Comparison of ENCODE assay signal across 29 cellular contexts in genomic region chr19:47459477-47459876, GRCh38. TPM values are rescaled to one million over a fixed set of nuclear protein-coding genes. Genes with fewer than 3 reads are reported as not detected.
"Had no signal": no experiment of that assay in that cellular context is flagged by ENCODE, and none has a peak within 500 bp of the region (broad histone marks: within the 10 kb centered on the region; RNA-seq: fewer than 3 reads in every experiment).

No MANE protein-coding gene starts in this region.

- H3K4me3 ChIP-seq: lower lobe of right lung, ovary, psoas muscle, skin epidermis, spleen, thoracic aorta, tibial nerve, upper lobe of left lung, uterus had no signal

- H3K27me3 ChIP-seq: uterus had no signal

- H3K4me1 ChIP-seq: lower lobe of right lung, psoas muscle, uterus had no signal

- DNase-seq: dorsolateral prefrontal cortex; effector CD4-positive, alpha-beta T cell; hypothalamus; immature natural killer cell; islet precursor cell; kidney glomerular epithelial cell; left colon; left ventricle myocardium superior; lower lobe of right lung; naive thymus-derived CD8-positive, alpha-beta T cell; nephron progenitor cell; occipital lobe; ovary; right cardiac atrium; spleen; stimulated activated CD4-positive, alpha-beta T cell treated with anti-CD3 and anti-CD28 coated beads, Interleukin-4, amount 100 ng/mL, for 4 hours; stimulated activated naive CD8-positive, alpha-beta T cell treated with anti-CD3 and anti-CD28 coated beads, Interleukin-15, Interleukin-2, amounts not matched to agents 100 U/mL and 50 U/mL, for 24 hours; substantia nigra; upper lobe of left lung; uterus had no signal

- H3K27ac ChIP-seq: lower lobe of right lung, ovary, psoas muscle, skin epidermis, spleen, thoracic aorta, tibial nerve, upper lobe of left lung, uterus had no signal

- H3K9me3 ChIP-seq: lower lobe of right lung, thoracic aorta had no signal

- FAIRE-seq: frontal cortex had no signal

- H3K36me3 ChIP-seq: lower lobe of right lung, ovary, spleen, thoracic aorta, tibial nerve, upper lobe of left lung, uterus had no signal

- ATAC-seq: left colon; left ventricle myocardium superior; lower lobe of right lung; naive thymus-derived CD8-positive, alpha-beta T cell; psoas muscle; right cardiac atrium; stimulated activated memory B cell treated with anti-CD40 and anti-IgM and Interleukin-4, amounts not matched to agents 10 μg/mL and 1 μg/mL and 100 μg/mL, for 72 hours; stimulated activated naive CD8-positive, alpha-beta T cell treated with anti-CD3 and anti-CD28 coated beads, Interleukin-15, Interleukin-2, amounts not matched to agents 100 U/mL and 50 U/mL, for 24 hours had no signal

RNA-seq across cellular contexts. Expression of gene SLC8A2, which starts 12.2 kb away (rescaled TPM):
- total RNA-seq: fibroblast of villous mesenchyme, left ventricle myocardium superior, mesenteric fat pad, myocyte, spleen, tibial nerve had no signal
- polyA plus RNA-seq: immature natural killer cell had no signal

RNA-seq across cellular contexts. Expression of gene MEIS3, which starts 40.1 kb away (rescaled TPM):
- total RNA-seq: naive thymus-derived CD8-positive, alpha-beta T cell had no signal
- polyA plus RNA-seq: immature natural killer cell; naive thymus-derived CD8-positive, alpha-beta T cell had no signal
